ENCODE assay signal across 8 cellular contexts in the genomic region with DNA sequence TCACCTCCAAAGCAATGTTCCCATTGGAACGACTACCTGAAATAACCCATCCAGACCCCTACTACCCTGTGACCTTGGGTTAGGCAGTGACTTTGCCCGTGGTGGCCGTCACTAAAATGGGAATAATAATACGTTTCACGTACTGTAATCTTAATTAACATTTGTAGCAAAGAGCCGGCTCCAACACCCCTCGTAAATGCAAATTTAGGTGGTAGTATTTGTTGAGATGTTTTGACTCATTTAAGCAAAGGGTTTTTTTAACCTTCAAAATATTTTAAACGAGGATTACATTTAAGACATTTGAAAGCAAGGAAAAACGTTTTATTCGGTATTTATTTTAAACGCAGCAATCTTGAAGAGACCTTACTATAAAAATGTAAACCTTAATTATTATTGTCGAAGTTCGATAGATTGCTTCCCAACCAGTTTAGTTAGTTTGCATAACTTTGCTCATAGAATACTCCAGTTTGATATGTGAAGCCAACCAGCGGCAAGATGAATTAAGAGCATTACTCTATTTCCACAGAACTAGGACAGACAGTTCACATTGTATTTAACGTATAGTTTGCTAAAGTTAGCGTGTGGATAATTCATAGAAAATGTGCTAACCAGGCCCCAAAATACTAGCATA. TPM values are rescaled to one million over a fixed set of nuclear protein-coding genes. Genes with fewer than 3 reads are reported as not detected.
DNase-seq lines count a peak whose midpoint lies in the region; ATAC-seq and TF ChIP-seq lines count a peak whose summit lies in the region.

No MANE protein-coding gene starts in this region.

- POLR2A ChIA-PET in CD8-positive, alpha-beta memory T cell (lab: Charles Lee), result interaction anchor here (0.7 to 4.5 kb wide), 9 partner anchors 14 to 644 kb away, joined by 3 to 29 read pairs (median 5); no protein-coding TSS in a partner anchor

- intact Hi-C loops in left lung (cut with DNase I), result no loop called here

- H3K9me3 Mint-ChIP-seq in CD8-positive, alpha-beta memory T cell, result no peaks in the 10 kb centered on the region

- H3K36me3 ChIP-seq in CD8-positive, alpha-beta memory T cell (ENCODE audit: insufficient read depth, low read length), result no peaks in the 10 kb centered on the region
- no peaks in the 10 kb centered on the region for H3K36me3 ChIP-seq in left lung

- ATAC-seq in left lung (no peak), GM21423 (IDR thresholded peaks at IDR 0.05; ENCODE audit: unreplicated experiment) (no peak)

- H3K27me3 Mint-ChIP-seq in CD8-positive, alpha-beta memory T cell, result no peaks in the 10 kb centered on the region

- no peaks in the 10 kb centered on the region for H3K9me3 ChIP-seq in CD8-positive, alpha-beta memory T cell (ENCODE audit: low read length)
- H3K9me3 ChIP-seq in left lung, result no peaks in the 10 kb centered on the region

- TF ChIP-seq CTCF in HL-60 (IDR thresholded peaks at IDR 0.05; ENCODE audit: insufficient read depth, low read length), result no peak
- no peak for TF ChIP-seq CTCF in left lung (IDR thresholded peaks at IDR 0.05)

- H3K4me3 Mint-ChIP-seq in CD8-positive, alpha-beta memory T cell, result peak overlapping the region; percentile 92 to 99 (median 98)

- peak overlapping the region; percentile 94 for H3K4me3 ChIP-seq in CD8-positive, alpha-beta memory T cell (ENCODE audit: low read length)
- H3K4me3 ChIP-seq in HL-60 (replicated peaks; ENCODE audit: insufficient read depth, low read length), result peak overlapping the region; percentile 43
- H3K4me3 ChIP-seq in left lung, result peak overlapping the region; percentile 64 to 92

- H3K27ac ChIP-seq in CD8-positive, alpha-beta memory T cell (ENCODE audit: low read depth, low read length), result peak overlapping the region; percentile 96
- H3K27ac ChIP-seq in HL-60 (replicated peaks) (peak overlapping the region; percentile 97), angular gyrus (ENCODE audit: low read depth, low read length) (peak overlapping the region; percentile 94), left lung (peak overlapping the region; percentile 99), temporal lobe (ENCODE audit: low read depth, low read length) (peak overlapping the region; percentile 89)

- peaks cover 0 to 45% (median 0%) of the 10 kb centered on the region in 3 donors for H3K36me3 Mint-ChIP-seq in CD8-positive, alpha-beta memory T cell

- DNase-seq in CD8-positive, alpha-beta memory T cell, result no peak
- DNase-seq in HL-60 (ENCODE audit: low read depth in 1 of 2, low spot score in 1 of 2) (no peak), left lung (no peak), NCI-H524 treated with DMSO at 0.1 percent for 48 hours (lab: John Stamatoyannopoulos, UW) (no peak), NCI-H345 treated with DMSO at 0.1 percent for 48 hours (lab: John Stamatoyannopoulos, UW; ENCODE audit: unreplicated experiment) (no peak)

- peaks cover 31 to 56% (median 44%) of the 10 kb centered on the region in 3 donors for H3K4me1 Mint-ChIP-seq in CD8-positive, alpha-beta memory T cell

- H3K4me1 ChIP-seq in CD8-positive, alpha-beta memory T cell (ENCODE audit: insufficient read depth, low read length), result peaks cover 41% of the 10 kb centered on the region
- H3K4me1 ChIP-seq in left lung, result peaks cover 21 to 48% of the 10 kb centered on the region in 2 donors

- H3K27me3 ChIP-seq in CD8-positive, alpha-beta memory T cell (ENCODE audit: insufficient read depth, low read length, poor library complexity, severe bottlenecking), result no peaks in the 10 kb centered on the region
- H3K27me3 ChIP-seq in HL-60 (ENCODE audit: insufficient read depth, poor library complexity, severe bottlenecking), result no peaks in the 10 kb centered on the region
- no peaks in the 10 kb centered on the region for H3K27me3 ChIP-seq in left lung

- CTCF ChIA-PET in CD8-positive, alpha-beta memory T cell (lab: Charles Lee), result interaction anchor here (0.6 to 7.2 kb wide), 17 partner anchors 11 to 265 kb away, joined by 3 to 45 read pairs (median 5); no protein-coding TSS in a partner anchor

- H3K27ac Mint-ChIP-seq in CD8-positive, alpha-beta memory T cell, result peak overlapping the region; percentile 84 to 100 (median 98)

RNA-seq across cellular contexts. Expression of a gene that starts 1.4 kb away (rescaled TPM):
- 10 to 100 TPM; 25.5 to 26.7 TPM for total RNA-seq in CD8-positive, alpha-beta memory T cell
- 12.9 TPM for polyA plus RNA-seq in CD8-positive, alpha-beta memory T cell
- total RNA-seq in left lung, result 10 to 100 TPM; 29.2 to 30.8 TPM
- 40.1 TPM for total RNA-seq in temporal lobe

Comparison
In these comparisons a context has a peak if more than half of its experiments do, and no peak if none do; other contexts are left out.
1. H3K4me3 ChIP-seq: peak in every context shown above with its lines; median percentile 94 in CD8-positive, alpha-beta memory T cell; 78 in left lung; 43 in HL-60.